29 cellular contexts compared by ENCODE assay signal in genomic region chr22:44187652-44188230, GRCh38. TPM values are rescaled to one million over a fixed set of nuclear protein-coding genes. Genes with fewer than 3 reads are reported as not detected.
DNase-seq lines count a peak whose midpoint lies in the region; ATAC-seq, FAIRE-seq and TF ChIP-seq lines count a peak whose summit lies in the region.
"Had no signal": no experiment of that assay in that cellular context is flagged by ENCODE, and none has a peak within 500 bp of the region (broad histone marks: within the 10 kb centered on the region; RNA-seq: fewer than 3 reads in every experiment).

No MANE protein-coding gene starts in this region.

- POLR2A ChIA-PET in CD8-positive, alpha-beta T cell (lab: Charles Lee), result no interaction called here

- no peak for TF ChIP-seq CTCF in CD8-positive, alpha-beta T cell (IDR thresholded peaks at IDR 0.05)
- no peak for TF ChIP-seq CTCF in kidney (IDR thresholded peaks at IDR 0.05; ENCODE audit: borderline replicate concordance, extremely low read depth, insufficient read depth)

- peaks cover 0 to 59% (median 36%) of the 10 kb centered on the region in 11 experiments; a peak in 18 of 22 replicates for H3K36me3 ChIP-seq in BLaER1 treated with 17β-estradiol and CSF1 and Interleukin-3, amounts not matched to agents 10 nM and 100 nM
- H3K36me3 ChIP-seq in CD8-positive, alpha-beta T cell (ENCODE audit: insufficient read depth, low read length), result peaks cover 8% of the 10 kb centered on the region
- H3K36me3 ChIP-seq in kidney (ENCODE audit: control insufficient read depth in 1 of 2, insufficient read depth in 2 of 2, low read length in 2 of 2), result no peaks in the 10 kb centered on the region
- H3K36me3 ChIP-seq: MG63 had no signal

- peaks cover 14 to 100% (median 86%) of the 10 kb centered on the region in 11 experiments; a peak in 21 of 22 replicates for H4K20me1 ChIP-seq in BLaER1 treated with 17β-estradiol and CSF1 and Interleukin-3, amounts not matched to agents 10 nM and 100 nM

- no peak overlapping the region for H3K4me3 ChIP-seq in BLaER1 treated with 17β-estradiol and CSF1 and Interleukin-3, amounts not matched to agents 10 nM and 100 nM
- no peak overlapping the region for H3K4me3 ChIP-seq in CD8-positive, alpha-beta T cell (ENCODE audit: low read depth, low read length)
- no peak overlapping the region for H3K4me3 ChIP-seq in kidney (ENCODE audit: low read length in 2 of 2)
- H3K4me3 ChIP-seq: MG63 had no signal

- no peaks in the 10 kb centered on the region for H3K27me3 Mint-ChIP-seq in CD8-positive, alpha-beta T cell (ENCODE audit: low read depth)
- H3K27me3 Mint-ChIP-seq: B cell had no signal

- H3K9me3 Mint-ChIP-seq in CD8-positive, alpha-beta T cell, result no peaks in the 10 kb centered on the region
- H3K9me3 Mint-ChIP-seq: HFFc6 had no signal

- peak overlapping the region; percentile 49 for H3K27ac Mint-ChIP-seq in CD8-positive, alpha-beta T cell
- H3K27ac Mint-ChIP-seq: HFFc6 had no signal

- no peak overlapping the region for H3K4me3 Mint-ChIP-seq in CD8-positive, alpha-beta T cell
- H3K4me3 Mint-ChIP-seq: B cell, CD14-positive monocyte, HFFc6 had no signal

- H3K27me3 ChIP-seq in BLaER1 treated with 17β-estradiol and CSF1 and Interleukin-3, amounts not matched to agents 10 nM and 100 nM, result peaks cover 15 to 27% (median 18%) of the 10 kb centered on the region in 11 experiments; a peak in 21 of 22 replicates
- no peaks in the 10 kb centered on the region for H3K27me3 ChIP-seq in CD8-positive, alpha-beta T cell (ENCODE audit: insufficient read depth, low read length)
- H3K27me3 ChIP-seq: MG63 had no signal

- no peak overlapping the region for H3K9ac ChIP-seq in BLaER1 treated with 17β-estradiol and CSF1 and Interleukin-3, amounts not matched to agents 10 nM and 100 nM
- H3K9ac ChIP-seq in kidney (ENCODE audit: low read length in 2 of 2), result no peak overlapping the region

- FAIRE-seq in kidney (lab: Jason Lieb, UNC), result no peak
- FAIRE-seq: GM12891, GM19239, H54, HTR-8/SVneo had no signal

- H3K27ac ChIP-seq in BLaER1 treated with 17β-estradiol and CSF1 and Interleukin-3, amounts not matched to agents 10 nM and 100 nM, result no peak overlapping the region
- no peak overlapping the region for H3K27ac ChIP-seq in CD8-positive, alpha-beta T cell (ENCODE audit: low read depth, low read length)
- H3K27ac ChIP-seq in kidney (ENCODE audit: low read depth in 2 of 2, low read length in 2 of 2), result no peak overlapping the region

- DNase-seq in CD8-positive, alpha-beta T cell, result no peak
- peak; percentile 41 for DNase-seq in kidney
- DNase-seq in posterior vena cava (ENCODE audit: low spot score), result peak; percentile 64
- no peak for DNase-seq in cortex of kidney (lab: John Stamatoyannopoulos, UW)
- no peak for DNase-seq in HT-29 (ENCODE audit: low spot score)
- no peak for DNase-seq in HCEC 1CT
- DNase-seq: Calu3, DMS79 treated with DMSO at 0.1 percent for 48 hours, GF-D8, HFFc6, KBM-7, MG63, NCI-H1105 treated with DMSO at 0.1 percent for 48 hours, NCI-H2029, NCI-H446, NCI-H526, NCI-H82, RPMI8226, SHP77 had no signal

- CTCF ChIA-PET in CD8-positive, alpha-beta T cell (lab: Charles Lee), result interaction anchor here (0.5 kb wide), 1 partner anchor 1234 kb away, joined by 3 read pairs; no protein-coding TSS in a partner anchor

- peaks cover 21% of the 10 kb centered on the region for H3K4me1 Mint-ChIP-seq in CD8-positive, alpha-beta T cell (ENCODE audit: low read depth)

- peaks cover 25% of the 10 kb centered on the region for H3K36me3 Mint-ChIP-seq in CD8-positive, alpha-beta T cell

- peaks cover 62 to 96% (median 75%) of the 10 kb centered on the region in 10 experiments for H3K4me1 ChIP-seq in BLaER1 treated with 17β-estradiol and CSF1 and Interleukin-3, amounts not matched to agents 10 nM and 100 nM
- H3K4me1 ChIP-seq in CD8-positive, alpha-beta T cell (ENCODE audit: insufficient read depth, low read length), result peaks cover 25% of the 10 kb centered on the region
- H3K4me1 ChIP-seq in kidney (ENCODE audit: control insufficient read depth in 1 of 2, insufficient read depth in 1 of 2, low read depth in 1 of 2, low read length in 2 of 2), result no peaks in the 10 kb centered on the region

- H3K9me3 ChIP-seq in BLaER1 treated with 17β-estradiol and CSF1 and Interleukin-3, amounts not matched to agents 10 nM and 100 nM (replicated peaks in 1 of 11), result peaks cover 0 to 7% (median 0%) of the 10 kb centered on the region in 11 experiments; a peak in 1 of 22 replicates
- no peaks in the 10 kb centered on the region for H3K9me3 ChIP-seq in CD8-positive, alpha-beta T cell (ENCODE audit: low read length)
- H3K9me3 ChIP-seq in kidney (ENCODE audit: control insufficient read depth in 1 of 2, low read length in 2 of 2), result no peaks in the 10 kb centered on the region
- H3K9me3 ChIP-seq: MG63 had no signal

- intact Hi-C loops in CD8-positive, alpha-beta T cell (cut with DNase I, micrococcal nuclease), result loop anchor here (10.0 kb wide), 4 partner anchors 373 to 517 kb away; partner anchors contain the start of genes EFCAB6 (in 1 of the 2) and PRR5 (in 1 of the 2)
- intact Hi-C loops in kidney (cut with DNase I) (no loop called here), posterior vena cava (cut with DNase I) (no loop called here)

- no peak for ATAC-seq in CD8-positive, alpha-beta T cell
- ATAC-seq in GM18870 (IDR thresholded peaks at IDR 0.05; ENCODE audit: unreplicated experiment), result no peak

- peak overlapping the region in 9 of 11 experiments; percentile 64 to 88 (median 78); a peak in 15 of 22 replicates for H3K4me2 ChIP-seq in BLaER1 treated with 17β-estradiol and CSF1 and Interleukin-3, amounts not matched to agents 10 nM and 100 nM

RNA-seq across cellular contexts. Expression of gene PARVG, which starts 7.0 kb away (rescaled TPM):
- 100 to 1,000 TPM; 122 to 124 TPM for total RNA-seq in CD8-positive, alpha-beta T cell
- total RNA-seq in kidney, result 20.9 TPM
- 2.5 TPM for polyA plus RNA-seq in kidney (ENCODE audit: insufficient read depth, low read depth, low replicate concordance)
- 10 to 100 TPM in 1 of 2 donors, 1 to 10 TPM in 1; 9.8 to 14.7 TPM for total RNA-seq in posterior vena cava
- total RNA-seq in HT-29 (2014; rRNA removed; shearing (Covaris generic)), result not detected in 2 replicates
- total RNA-seq: Calu3, HFFc6, LHCN-M2, SK-MEL-5 had no signal

Comparison
In these comparisons a context has a peak if more than half of its experiments do, and no peak if none do; other contexts are left out.
1. DNase-seq: peak in kidney (single experiment) and posterior vena cava (single experiment); none in CD8-positive, alpha-beta T cell (0 of 7), cortex of kidney (single experiment), HT-29 (single experiment) and HCEC 1CT (single experiment).
2. RNA of gene PARVG, which starts 7.0 kb away (total RNA-seq): 122 to 124 TPM in CD8-positive, alpha-beta T cell, 20.9 TPM in kidney (single experiment) and 9.8 to 14.7 TPM in posterior vena cava; not detected in HT-29; every median in the first group is over 10 times any median in the second.
3. intact Hi-C loops: an anchor here in CD8-positive, alpha-beta T cell (10.0 kb wide); none called in kidney and posterior vena cava.